In the genomic region with DNA sequence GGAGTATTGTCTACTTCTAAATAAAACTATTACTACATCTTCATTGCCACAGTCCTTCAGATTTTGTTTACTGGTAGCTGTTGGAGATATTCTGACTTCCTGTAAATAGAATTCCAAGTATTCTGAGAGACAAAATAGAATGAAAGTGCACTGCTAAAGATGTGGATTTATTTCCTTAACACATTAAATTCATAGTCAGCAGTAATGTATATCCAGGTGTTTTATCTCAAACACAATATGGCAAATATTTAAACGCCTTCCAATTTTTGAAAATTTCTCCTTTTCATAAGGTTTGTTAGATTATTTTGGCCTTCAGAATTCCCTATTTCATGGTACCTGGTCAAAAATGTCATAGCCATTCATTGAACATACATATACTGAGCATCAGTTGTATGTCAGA, we compare ENCODE assay signal across 6 cellular contexts.
"Had no signal": no experiment of that assay in that cellular context is flagged by ENCODE, and none has a peak within 500 bp of the region (broad histone marks: within the 10 kb centered on the region; RNA-seq: fewer than 3 reads in every experiment).

No MANE protein-coding gene starts in this region.

- H3K36me3 Mint-ChIP-seq: IgD-negative memory B cell had no signal

- H3K27ac ChIP-seq: HL-60 had no signal

- H3K4me1 Mint-ChIP-seq: IgD-negative memory B cell had no signal

- H3K4me3 Mint-ChIP-seq: IgD-negative memory B cell had no signal

- DNase-seq: GOT3, H7, HCEC 1CT, KG1 had no signal

- H3K27ac Mint-ChIP-seq: IgD-negative memory B cell had no signal

- H3K9me3 Mint-ChIP-seq: IgD-negative memory B cell had no signal

- H3K27me3 Mint-ChIP-seq: IgD-negative memory B cell had no signal
